In the genomic region with DNA sequence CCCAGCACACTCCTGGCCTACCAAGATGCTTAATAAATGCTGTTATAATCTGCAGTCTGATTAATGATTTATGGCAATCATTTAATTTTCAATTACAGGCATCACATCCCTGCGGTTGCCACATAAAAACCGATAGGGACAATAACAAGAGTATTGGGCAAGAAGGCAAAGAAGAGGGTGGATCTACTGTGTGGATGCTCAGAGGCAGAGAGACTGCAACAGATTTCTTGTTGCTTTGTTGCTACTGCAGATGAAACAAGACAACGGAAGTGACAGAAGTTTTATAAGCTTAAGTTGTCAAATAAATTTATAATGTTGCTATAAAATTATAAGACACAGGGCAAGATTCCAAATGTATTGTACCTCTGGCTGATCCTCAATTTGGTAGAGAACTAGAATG, we compare ENCODE assay signal across 15 cellular contexts.
"Had no signal": no experiment of that assay in that cellular context is flagged by ENCODE, and none has a peak within 500 bp of the region (broad histone marks: within the 10 kb centered on the region; RNA-seq: fewer than 3 reads in every experiment).

No MANE protein-coding gene starts in this region.

- H3K9me3 Mint-ChIP-seq: dendritic cell treated with granulocyte-macrophage colony-stimulating factor and Interleukin-4, amounts not matched to agents 40 ng/mL and 50 ng/mL, for 4 days; effector memory CD8-positive, alpha-beta T cell had no signal

- H3K36me3 ChIP-seq: heart left ventricle, neutrophil, tibial nerve, upper lobe of right lung, vagina had no signal

- H3K27me3 Mint-ChIP-seq: dendritic cell treated with granulocyte-macrophage colony-stimulating factor and Interleukin-4, amounts not matched to agents 40 ng/mL and 50 ng/mL, for 4 days; effector memory CD8-positive, alpha-beta T cell; naive thymus-derived CD4-positive, alpha-beta T cell; stimulated activated naive B cell treated with anti-CD40 and anti-IgM and Interleukin-4, amounts not matched to agents 10 μg/mL and 1 μg/mL and 100 μg/mL, for 72 hours; stimulated activated naive CD8-positive, alpha-beta T cell treated with anti-CD3 and anti-CD28 coated beads, Interleukin-15, amount 100 ng/mL, for 72 hours had no signal

- H3K9me3 ChIP-seq: neutrophil, testis, tibial nerve, upper lobe of right lung, vagina had no signal

- ATAC-seq: effector memory CD8-positive, alpha-beta T cell; heart left ventricle; naive thymus-derived CD4-positive, alpha-beta T cell; sciatic nerve; stimulated activated naive B cell treated with anti-CD40 and anti-IgM and Interleukin-4, amounts not matched to agents 10 μg/mL and 1 μg/mL and 100 μg/mL, for 72 hours; stimulated activated naive CD8-positive, alpha-beta T cell treated with anti-CD3 and anti-CD28 coated beads, Interleukin-15, amount 100 ng/mL, for 72 hours; upper lobe of right lung had no signal

- H3K27ac Mint-ChIP-seq: dendritic cell treated with granulocyte-macrophage colony-stimulating factor and Interleukin-4, amounts not matched to agents 40 ng/mL and 50 ng/mL, for 4 days; effector memory CD8-positive, alpha-beta T cell; naive thymus-derived CD4-positive, alpha-beta T cell; stimulated activated naive B cell treated with anti-CD40 and anti-IgM and Interleukin-4, amounts not matched to agents 10 μg/mL and 1 μg/mL and 100 μg/mL, for 72 hours; stimulated activated naive CD8-positive, alpha-beta T cell treated with anti-CD3 and anti-CD28 coated beads, Interleukin-15, amount 100 ng/mL, for 72 hours had no signal

- H3K4me1 Mint-ChIP-seq: stimulated activated naive B cell treated with anti-CD40 and anti-IgM and Interleukin-4, amounts not matched to agents 10 μg/mL and 1 μg/mL and 100 μg/mL, for 72 hours had no signal

- H3K4me1 ChIP-seq: heart left ventricle, testis, tibial nerve, upper lobe of right lung had no signal

- H3K4me3 ChIP-seq: heart left ventricle, testis, tibial nerve, upper lobe of right lung, vagina had no signal

- H3K27me3 ChIP-seq: heart left ventricle, neutrophil, testis, tibial nerve, upper lobe of right lung, vagina had no signal

- H3K27ac ChIP-seq: heart left ventricle, neutrophil, testis, tibial nerve, upper lobe of right lung, vagina had no signal

- DNase-seq: effector memory CD8-positive, alpha-beta T cell; heart left ventricle; hippocampal formation; naive thymus-derived CD4-positive, alpha-beta T cell; stimulated activated CD4-positive, alpha-beta T cell treated with anti-CD3 and anti-CD28 coated beads, Interleukin-2, amount 100 ng/mL, for 24 hours; stimulated activated CD4-positive, alpha-beta T cell treated with anti-CD3 and anti-CD28 coated beads, Interleukin-4, amount 100 ng/mL, for 4 hours; stimulated activated naive B cell treated with anti-CD40 and anti-IgM and Interleukin-4, amounts not matched to agents 10 μg/mL and 1 μg/mL and 100 μg/mL, for 72 hours; stimulated activated naive CD8-positive, alpha-beta T cell treated with anti-CD3 and anti-CD28 coated beads, Interleukin-15, amount 100 ng/mL, for 72 hours; testis; upper lobe of right lung had no signal

- H3K4me3 Mint-ChIP-seq: dendritic cell treated with granulocyte-macrophage colony-stimulating factor and Interleukin-4, amounts not matched to agents 40 ng/mL and 50 ng/mL, for 4 days; effector memory CD8-positive, alpha-beta T cell; naive thymus-derived CD4-positive, alpha-beta T cell; stimulated activated naive B cell treated with anti-CD40 and anti-IgM and Interleukin-4, amounts not matched to agents 10 μg/mL and 1 μg/mL and 100 μg/mL, for 72 hours; stimulated activated naive CD8-positive, alpha-beta T cell treated with anti-CD3 and anti-CD28 coated beads, Interleukin-15, amount 100 ng/mL, for 72 hours had no signal
